9 cellular contexts compared by ENCODE assay signal in the genomic region with DNA sequence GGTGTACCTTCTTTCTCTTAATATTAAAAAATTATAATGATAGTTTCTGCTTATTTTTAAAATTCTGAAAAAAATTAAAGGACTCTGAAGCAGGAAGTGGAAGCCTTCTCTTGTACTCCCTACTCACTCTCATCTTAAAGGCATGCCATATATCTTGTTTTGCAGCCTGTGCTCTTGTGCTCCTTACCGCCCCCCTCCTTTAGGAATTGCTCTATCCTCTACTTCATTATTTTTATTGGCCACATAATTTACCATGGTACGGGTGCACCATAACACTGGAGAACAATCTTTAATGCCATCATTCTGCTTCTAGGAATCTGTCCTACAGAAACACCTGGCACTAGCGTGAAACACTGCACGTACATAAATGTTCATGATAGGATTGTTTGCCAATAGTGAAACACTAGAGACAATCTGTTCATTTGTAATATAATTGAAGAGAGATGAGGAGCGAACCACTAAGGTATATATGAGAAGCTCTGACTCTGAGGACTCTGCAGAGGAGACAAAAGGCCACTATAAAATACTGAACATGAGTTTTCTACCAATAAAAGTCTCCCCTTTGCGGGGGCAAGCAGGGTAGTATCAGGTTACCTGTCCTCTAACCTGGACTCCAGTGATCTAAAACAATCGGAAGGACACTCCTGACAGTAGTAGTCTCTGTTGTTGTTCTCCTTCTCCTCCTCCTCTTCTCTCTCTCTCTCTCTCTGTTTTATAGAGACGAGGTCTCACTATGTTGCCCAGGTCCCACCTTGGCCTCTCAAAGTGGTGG. TPM values are rescaled to one million over a fixed set of nuclear protein-coding genes. Genes with fewer than 3 reads are reported as not detected.
DNase-seq lines count a peak whose midpoint lies in the region; ATAC-seq and TF ChIP-seq lines count a peak whose summit lies in the region.
"Had no signal": no experiment of that assay in that cellular context is flagged by ENCODE, and none has a peak within 500 bp of the region (broad histone marks: within the 10 kb centered on the region; RNA-seq: fewer than 3 reads in every experiment).

No MANE protein-coding gene starts in this region.

- H3K23ac ChIP-seq in mesendoderm (ENCODE audit: low read length): no peak overlapping the region

- H2BK5ac ChIP-seq in mesendoderm (ENCODE audit: low read length): no peak overlapping the region

- H3K4ac ChIP-seq in mesendoderm (ENCODE audit: low read depth, low read length): no peak overlapping the region

- TF ChIP-seq CTCF in body of pancreas (IDR thresholded peaks at IDR 0.05) (peak in 2 of 7 experiments; percentile 8 to 18), esophagus muscularis mucosa (IDR thresholded peaks at IDR 0.05) (no peak), tibial artery (IDR thresholded peaks at IDR 0.05) (no peak)
- no peak for TF ChIP-seq CTCF in CD4-positive, alpha-beta T cell (IDR thresholded peaks at IDR 0.05)

- H2BK120ac ChIP-seq in mesendoderm (ENCODE audit: low read depth, low read length): no peak overlapping the region

- peak; percentile 73 for ATAC-seq in body of pancreas
- ATAC-seq in CD4-positive, alpha-beta T cell (ENCODE audit: poor library complexity): no peak

- no peak overlapping the region for H3K9ac ChIP-seq in mesendoderm (ENCODE audit: low read length)

- H3K18ac ChIP-seq in mesendoderm (ENCODE audit: low read length): no peak overlapping the region

- no peaks in the 10 kb centered on the region for H3K9me3 Mint-ChIP-seq in CD4-positive, alpha-beta T cell

- no peak for TF ChIP-seq POLR2A in body of pancreas (IDR thresholded peaks at IDR 0.05)
- no peak for TF ChIP-seq POLR2A in esophagus muscularis mucosa (IDR thresholded peaks at IDR 0.05; ENCODE audit: low read depth)

- no peak overlapping the region for H3K27ac Mint-ChIP-seq in CD4-positive, alpha-beta T cell

- no peak overlapping the region for H4K8ac ChIP-seq in mesendoderm (ENCODE audit: low read depth, low read length)

- H3K79me1 ChIP-seq in mesendoderm (ENCODE audit: low read length): no peaks in the 10 kb centered on the region

- DNase-seq in DMS153 treated with DMSO at 0.1 percent for 48 hours (lab: John Stamatoyannopoulos, UW; ENCODE audit: unreplicated experiment): peak; percentile 50
- DNase-seq in NCI-H2029 treated with DMSO at 0.1 percent for 48 hours (lab: John Stamatoyannopoulos, UW): peak; percentile 80
- DNase-seq in body of pancreas: no peak
- DNase-seq in mesendoderm: peak; percentile 56
- DNase-seq in foreskin melanocyte: no peak
- DNase-seq in esophagus muscularis mucosa (ENCODE audit: extremely low spot score): no peak
- no peak for DNase-seq in CD4-positive, alpha-beta T cell
- DNase-seq in tibial artery: no peak

- H3K4me1 ChIP-seq in body of pancreas: no peaks in the 10 kb centered on the region
- no peaks in the 10 kb centered on the region for H3K4me1 ChIP-seq in mesendoderm (ENCODE audit: control insufficient read depth, low read depth, low read length)
- H3K4me1 ChIP-seq in esophagus muscularis mucosa: peaks cover 0 to 4% (median 0%) of the 10 kb centered on the region in 4 donors
- H3K4me1 ChIP-seq in tibial artery: peaks cover 0 to 3% (median 0%) of the 10 kb centered on the region in 4 donors

- H3K36me3 ChIP-seq in body of pancreas (replicated peaks in 1 of 2; ENCODE audit: insufficient read depth in 1 of 2, low read depth in 2 of 2) (no peaks in the 10 kb centered on the region), mesendoderm (ENCODE audit: control insufficient read depth, insufficient read depth, low read length) (no peaks in the 10 kb centered on the region), esophagus muscularis mucosa (no peaks in the 10 kb centered on the region), tibial artery (no peaks in the 10 kb centered on the region)
- H3K36me3 ChIP-seq: neutrophil had no signal

- WGBS in body of pancreas, 2 donors: 43 to 54% methylated on average over 8 of the region's 8 CpGs
- no CpG with 5 or more reads among the region's 8 CpGs for WGBS in mesendoderm (ENCODE audit: extremely low coverage, insufficient coverage, low lambda C conversion rate)
- 73% methylated on average over 8 of the region's 8 CpGs for WGBS in esophagus muscularis mucosa

- peaks cover 24% of the 10 kb centered on the region for H3K27me3 Mint-ChIP-seq in CD4-positive, alpha-beta T cell

- H3K27me3 ChIP-seq in body of pancreas (no peaks in the 10 kb centered on the region), mesendoderm (ENCODE audit: insufficient read depth, low read length, poor library complexity) (no peaks in the 10 kb centered on the region), esophagus muscularis mucosa (peaks cover 0 to 4% (median 0%) of the 10 kb centered on the region in 4 donors), tibial artery (peaks cover 0 to 18% of the 10 kb centered on the region in 2 donors)
- peaks cover 10% of the 10 kb centered on the region for H3K27me3 ChIP-seq in CD4-positive, alpha-beta T cell (ENCODE audit: control insufficient read depth, insufficient read depth, low read length)
- H3K27me3 ChIP-seq: neutrophil had no signal

- CTCF ChIA-PET in CD4-positive, alpha-beta T cell (lab: Charles Lee): no interaction called here

- POLR2A ChIA-PET in CD4-positive, alpha-beta T cell (lab: Charles Lee): no interaction called here

- no peak overlapping the region for H2BK15ac ChIP-seq in mesendoderm (replicated peaks; ENCODE audit: low read depth)

- no peak overlapping the region for H3K4me2 ChIP-seq in mesendoderm (ENCODE audit: low read length)

- H3K27ac ChIP-seq in body of pancreas: no peak overlapping the region
- H3K27ac ChIP-seq in mesendoderm (ENCODE audit: low read depth, low read length): no peak overlapping the region
- no peak overlapping the region for H3K27ac ChIP-seq in esophagus muscularis mucosa (replicated peaks in 1 of 4)
- no peak overlapping the region for H3K27ac ChIP-seq in CD4-positive, alpha-beta T cell (ENCODE audit: low read depth, low read length)
- no peak overlapping the region for H3K27ac ChIP-seq in tibial artery
- H3K27ac ChIP-seq: neutrophil had no signal

- no peaks in the 10 kb centered on the region for H3K36me3 Mint-ChIP-seq in CD4-positive, alpha-beta T cell (ENCODE audit: low read depth)

- H3K79me2 ChIP-seq in mesendoderm (ENCODE audit: control insufficient read depth, insufficient read depth, low read length): no peaks in the 10 kb centered on the region

- no peak overlapping the region for H3K4me3 Mint-ChIP-seq in CD4-positive, alpha-beta T cell

- H3K9me3 ChIP-seq in body of pancreas (no peaks in the 10 kb centered on the region), esophagus muscularis mucosa (no peaks in the 10 kb centered on the region), tibial artery (no peaks in the 10 kb centered on the region)
- H3K9me3 ChIP-seq in CD4-positive, alpha-beta T cell (ENCODE audit: control insufficient read depth, low read length): no peaks in the 10 kb centered on the region
- H3K9me3 ChIP-seq: neutrophil had no signal

- no peak overlapping the region for H2AK5ac ChIP-seq in mesendoderm (ENCODE audit: low read length)

- intact Hi-C loops in body of pancreas (cut with DNase I) (no loop called here), esophagus muscularis mucosa (cut with DNase I) (no loop called here), tibial artery (cut with DNase I; ENCODE audit: low total_unique reads) (no loop called here)
- intact Hi-C loops in CD4-positive, alpha-beta T cell (cut with DNase I, micrococcal nuclease): no loop called here

- no peak for TF ChIP-seq EP300 in esophagus muscularis mucosa (IDR thresholded peaks at IDR 0.05)

- no peak overlapping the region for H3K4me3 ChIP-seq in body of pancreas
- H3K4me3 ChIP-seq in mesendoderm (ENCODE audit: low read length): no peak overlapping the region
- H3K4me3 ChIP-seq in esophagus muscularis mucosa: no peak overlapping the region
- H3K4me3 ChIP-seq in tibial artery: no peak overlapping the region

- H3K56ac ChIP-seq in mesendoderm (ENCODE audit: low read length): no peak overlapping the region

- H4K5ac ChIP-seq in mesendoderm (ENCODE audit: low read length): no peak overlapping the region

- H3K4me1 Mint-ChIP-seq in CD4-positive, alpha-beta T cell (ENCODE audit: low read depth): no peaks in the 10 kb centered on the region

RNA-seq across cellular contexts. Expression of a gene that starts 6.3 kb away (rescaled TPM):
- total RNA-seq in body of pancreas (1 to 10 TPM; 7.3 to 7.5 TPM), esophagus muscularis mucosa (10 to 100 TPM in 3 of 4 donors, 1 to 10 TPM in 1; 8.0 to 21.2 (median 13.4) TPM)
- 4.0 TPM for polyA plus RNA-seq in mesendoderm (2013, experiment 1 of 2)
- polyA plus RNA-seq in mesendoderm (2013, experiment 2 of 2): 3.9 TPM
- under 1 TPM; 0.08 to 0.25 TPM for total RNA-seq in CD4-positive, alpha-beta T cell

RNA-seq across cellular contexts. Expression of a gene that starts 24.5 kb away (rescaled TPM):
- total RNA-seq in body of pancreas: 10 to 100 TPM; 11.9 to 19.8 TPM
- polyA plus RNA-seq in mesendoderm (2013, experiment 1 of 2): 5.9 TPM
- polyA plus RNA-seq in mesendoderm (2013, experiment 2 of 2): 5.1 TPM
- 10 to 100 TPM; 38.8 to 65.2 (median 48.3) TPM for total RNA-seq in esophagus muscularis mucosa
- not detected for total RNA-seq in CD4-positive, alpha-beta T cell

RNA-seq across cellular contexts. Expression of a gene that starts 37.0 kb away (rescaled TPM):
- total RNA-seq in body of pancreas: 1 to 10 TPM in 1 of 2 donors, under 1 TPM in 1; 0.33 to 4.9 TPM
- 0.20 TPM for polyA plus RNA-seq in mesendoderm (2013, experiment 1 of 2)
- polyA plus RNA-seq in mesendoderm (2013, experiment 2 of 2): 0.22 TPM
- 1 to 10 TPM; 1.2 to 2.2 (median 1.9) TPM for total RNA-seq in esophagus muscularis mucosa
- 1 to 10 TPM; 1.6 to 1.7 TPM for total RNA-seq in CD4-positive, alpha-beta T cell

RNA-seq across cellular contexts. Expression of a gene that starts 37.2 kb away (rescaled TPM):
- total RNA-seq in body of pancreas: 10 to 100 TPM; 43.8 TPM
- 6.0 TPM for polyA plus RNA-seq in mesendoderm (2013, experiment 1 of 2)
- polyA plus RNA-seq in mesendoderm (2013, experiment 2 of 2): 6.3 TPM
- total RNA-seq in esophagus muscularis mucosa: 10 to 100 TPM; 46.5 to 75.8 (median 58.4) TPM
- total RNA-seq in CD4-positive, alpha-beta T cell: 100 to 1,000 TPM; 170 to 173 TPM

RNA-seq across cellular contexts. Expression of a gene that starts 50.1 kb away (rescaled TPM):
- total RNA-seq in body of pancreas (10 to 100 TPM; 34.8 to 63.6 TPM), esophagus muscularis mucosa (10 to 100 TPM; 23.9 to 48.6 (median 33.5) TPM)
- 34.8 TPM for polyA plus RNA-seq in mesendoderm (2013, experiment 1 of 2)
- 39.1 TPM for polyA plus RNA-seq in mesendoderm (2013, experiment 2 of 2)
- 10 to 100 TPM; 71.7 to 74.7 TPM for total RNA-seq in CD4-positive, alpha-beta T cell

Comparison
In these comparisons a context has a peak if more than half of its experiments do, and no peak if none do; other contexts are left out.
1. DNase-seq: peak in DMS153 treated with DMSO at 0.1 percent for 48 hours (single experiment), NCI-H2029 treated with DMSO at 0.1 percent for 48 hours (single experiment) and mesendoderm (single experiment); none in body of pancreas (0 of 4), foreskin melanocyte (single experiment), esophagus muscularis mucosa (single experiment), CD4-positive, alpha-beta T cell (0 of 10) and tibial artery (0 of 2).
2. RNA of a gene that starts 6.3 kb away (total RNA-seq): 8.0 to 21.2 TPM in esophagus muscularis mucosa and 7.3 to 7.5 TPM in body of pancreas; 0.08 to 0.25 TPM in CD4-positive, alpha-beta T cell; every median in the first group is over 4 times any median in the second.
3. RNA of a gene that starts 24.5 kb away (total RNA-seq): 38.8 to 65.2 TPM in esophagus muscularis mucosa and 11.9 to 19.8 TPM in body of pancreas; not detected in CD4-positive, alpha-beta T cell; every median in the first group is over 10 times any median in the second.